ENCODE assay signal across 8 cellular contexts in the genomic region with DNA sequence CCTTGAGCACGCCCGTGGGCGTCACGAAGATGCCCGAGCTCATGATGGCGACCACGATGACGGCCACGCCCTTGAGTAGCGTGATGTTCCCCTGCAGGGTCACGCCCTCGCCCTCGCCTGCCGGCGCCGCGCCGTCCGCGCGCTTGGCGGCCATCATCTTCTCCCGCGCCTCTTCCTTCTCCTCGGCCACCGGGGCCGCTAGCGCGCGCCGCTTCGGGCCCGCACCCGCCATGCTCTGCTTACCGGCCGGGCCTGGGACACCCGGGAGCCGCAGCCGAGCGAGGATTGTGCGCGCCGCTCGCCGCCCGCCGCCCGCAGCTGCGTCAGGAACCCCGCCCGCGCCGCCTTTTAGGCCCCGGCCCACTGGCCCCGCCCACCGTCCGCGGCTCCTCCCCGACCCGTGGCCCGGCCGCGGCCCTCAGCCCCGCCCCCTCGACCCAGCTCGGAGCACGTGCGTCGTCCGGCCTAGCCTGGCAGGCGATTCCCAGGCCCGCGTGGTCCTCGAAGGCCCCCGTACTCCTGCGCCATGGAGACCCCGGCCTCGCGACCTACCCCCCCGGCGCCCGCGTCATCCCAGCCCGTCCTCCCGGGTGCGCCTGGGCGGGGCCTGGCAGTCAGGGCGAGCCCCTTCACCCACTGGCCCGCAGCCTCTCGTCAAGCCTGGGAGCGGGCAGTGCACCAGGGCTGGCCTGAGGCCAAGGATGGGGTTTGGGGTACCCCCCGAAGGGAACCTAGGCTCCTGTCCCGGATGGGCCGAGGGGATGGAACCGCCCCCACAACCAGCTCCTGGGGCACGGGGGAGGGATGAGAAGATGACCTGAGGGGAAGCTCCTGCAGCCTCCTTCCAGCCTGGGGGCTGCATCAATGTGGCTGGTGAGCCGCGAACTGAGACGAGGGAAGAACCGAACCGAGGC.
DNase-seq lines count a peak whose midpoint lies in the region; ATAC-seq and TF ChIP-seq lines count a peak whose summit lies in the region.
"Not testable (repeated sequence)": the region's sequence is repeated elsewhere in the genome, so short reads cannot be mapped to it uniquely, and the experiment has no call there.

No MANE protein-coding gene starts in this region.

- not testable (repeated sequence) for H3K36me3 ChIP-seq in PC-3 (ENCODE audit: low read depth, low read length); esophagus (ENCODE audit: control insufficient read depth in 2 of 2, insufficient read depth in 2 of 2, low read length in 1 of 2); mucosa of stomach (ENCODE audit: control insufficient read depth, insufficient read depth, low read length)

- peak overlapping the region; percentile 76 for H3K4me3 ChIP-seq in PC-3 (ENCODE audit: low read length)
- H3K4me3 ChIP-seq in esophagus (ENCODE audit: low read depth in 1 of 2, low read length in 2 of 2): peak overlapping the region; percentile 54 to 73
- not testable (repeated sequence) for H3K4me3 ChIP-seq in mucosa of stomach (ENCODE audit: low read length)

- ATAC-seq in GM21619 (IDR thresholded peaks at IDR 0.05; ENCODE audit: unreplicated experiment): peak; percentile 44
- ATAC-seq in PC-3: peak; percentile 66

- POLR2A ChIA-PET in PC-3 (lab: Charles Lee; ENCODE audit: unreplicated experiment): interaction anchor here (0.6 to 0.7 kb wide), 2 partner anchors 670 to 1295 kb away, joined by 3 to 9 read pairs; no protein-coding TSS in a partner anchor

- not testable (repeated sequence) for TF ChIP-seq CTCF in PC-3 (conservative IDR thresholded peaks at IDR 0.05; ENCODE audit: low read depth, low read length)

- not testable (repeated sequence) for BruUV-seq in PC-3 (replicated peaks; lab: Mats Ljungman, UMichigan)

- H3K9ac ChIP-seq in PC-3 (ENCODE audit: low read length): peak overlapping the region; percentile 88
- peak overlapping the region; percentile 53 for H3K9ac ChIP-seq in mucosa of stomach (ENCODE audit: low read length)

- WGBS in esophagus, 2 donors: 3 to 6% methylated on average over 92 to 99 of the region's 101 CpGs

- H3K4me3 Mint-ChIP-seq in IgD-negative memory B cell: peak overlapping the region; percentile 95 to 99 (median 98)
- peak overlapping the region; percentile 98 for H3K4me3 Mint-ChIP-seq in activated T-cell treated with anti-CD3 and anti-CD28 coated beads, Interleukin-2, amount 50 U/mL, for 24 hours

- peak overlapping the region; percentile 77 for H3K27ac ChIP-seq in PC-3 (ENCODE audit: low read length)
- peak overlapping the region; percentile 82 to 88 for H3K27ac ChIP-seq in esophagus (ENCODE audit: low read depth in 2 of 2, low read length in 1 of 2)

- not testable (repeated sequence) for H3F3A ChIP-seq in PC-3 (ENCODE audit: low read length, unreplicated experiment)

- peaks cover 39% of the 10 kb centered on the region for H3K79me2 ChIP-seq in PC-3 (ENCODE audit: low read length)

- not testable (repeated sequence) for H3K9me3 ChIP-seq in PC-3 (ENCODE audit: low read length); esophagus (ENCODE audit: control insufficient read depth in 2 of 2, insufficient read depth in 1 of 2, low read depth in 1 of 2, low read length in 1 of 2); mucosa of stomach (ENCODE audit: control insufficient read depth, low read length)

- DNase-seq in DMS153 treated with DMSO at 0.1 percent for 48 hours (lab: John Stamatoyannopoulos, UW; ENCODE audit: unreplicated experiment): peak; percentile 83
- peak; percentile 91 for DNase-seq in PC-3
- peak; percentile 100 for DNase-seq in activated T-cell treated with anti-CD3 and anti-CD28 coated beads, Interleukin-2, amount 50 U/mL, for 24 hours
- peak; percentile 99 for DNase-seq in stimulated activated CD8-positive, alpha-beta memory T cell treated with anti-CD3 and anti-CD28 coated beads, Interleukin-4, amount 100 ng/mL, for 48 hours

- H4K20me1 ChIP-seq in PC-3 (ENCODE audit: low read length): peaks cover 16% of the 10 kb centered on the region; the same call in 1 of the 2 replicates

- peak overlapping the region; percentile 61 for H2AFZ ChIP-seq in PC-3 (ENCODE audit: low read length)

- H3K27ac Mint-ChIP-seq in IgD-negative memory B cell: peak overlapping the region; percentile 98 to 99 (median 99)
- peak overlapping the region; percentile 99 for H3K27ac Mint-ChIP-seq in activated T-cell treated with anti-CD3 and anti-CD28 coated beads, Interleukin-2, amount 50 U/mL, for 24 hours

- not testable (repeated sequence) for H3K9me3 Mint-ChIP-seq in IgD-negative memory B cell; activated T-cell treated with anti-CD3 and anti-CD28 coated beads, Interleukin-2, amount 50 U/mL, for 24 hours

- H3K36me3 Mint-ChIP-seq in IgD-negative memory B cell: not testable (repeated sequence)
- peaks cover 43% of the 10 kb centered on the region for H3K36me3 Mint-ChIP-seq in activated T-cell treated with anti-CD3 and anti-CD28 coated beads, Interleukin-2, amount 50 U/mL, for 24 hours (ENCODE audit: low read depth)

- CTCF ChIA-PET in PC-3 (lab: Charles Lee): not testable (repeated sequence)

- peaks cover 12 to 16% (median 14%) of the 10 kb centered on the region in 3 donors for H3K4me1 Mint-ChIP-seq in IgD-negative memory B cell
- peaks cover 21% of the 10 kb centered on the region for H3K4me1 Mint-ChIP-seq in activated T-cell treated with anti-CD3 and anti-CD28 coated beads, Interleukin-2, amount 50 U/mL, for 24 hours (ENCODE audit: low read depth)

- not testable (repeated sequence) for H3K27me3 ChIP-seq in PC-3 (ENCODE audit: low read length); esophagus (ENCODE audit: control insufficient read depth in 1 of 2, insufficient read depth in 2 of 2, low read length in 2 of 2); mucosa of stomach (ENCODE audit: control insufficient read depth, insufficient read depth, low read length)

- intact Hi-C loops in PC-3 (cut with micrococcal nuclease): not testable (repeated sequence)

- not testable (repeated sequence) for H3K4me1 ChIP-seq in PC-3 (ENCODE audit: insufficient read depth, low read length); esophagus (ENCODE audit: control insufficient read depth in 2 of 2, insufficient read depth in 2 of 2, low read length in 1 of 2); mucosa of stomach (ENCODE audit: control insufficient read depth, insufficient read depth, low read length)

- H3K9me2 ChIP-seq in PC-3 (replicated peaks; ENCODE audit: low read length): not testable (repeated sequence)

- peak overlapping the region; percentile 76 for H3K4me2 ChIP-seq in PC-3 (ENCODE audit: low read length)

- H3K27me3 Mint-ChIP-seq in IgD-negative memory B cell; activated T-cell treated with anti-CD3 and anti-CD28 coated beads, Interleukin-2, amount 50 U/mL, for 24 hours: not testable (repeated sequence)
